Comparison of ENCODE assay signal across 15 cellular contexts in the genomic region with DNA sequence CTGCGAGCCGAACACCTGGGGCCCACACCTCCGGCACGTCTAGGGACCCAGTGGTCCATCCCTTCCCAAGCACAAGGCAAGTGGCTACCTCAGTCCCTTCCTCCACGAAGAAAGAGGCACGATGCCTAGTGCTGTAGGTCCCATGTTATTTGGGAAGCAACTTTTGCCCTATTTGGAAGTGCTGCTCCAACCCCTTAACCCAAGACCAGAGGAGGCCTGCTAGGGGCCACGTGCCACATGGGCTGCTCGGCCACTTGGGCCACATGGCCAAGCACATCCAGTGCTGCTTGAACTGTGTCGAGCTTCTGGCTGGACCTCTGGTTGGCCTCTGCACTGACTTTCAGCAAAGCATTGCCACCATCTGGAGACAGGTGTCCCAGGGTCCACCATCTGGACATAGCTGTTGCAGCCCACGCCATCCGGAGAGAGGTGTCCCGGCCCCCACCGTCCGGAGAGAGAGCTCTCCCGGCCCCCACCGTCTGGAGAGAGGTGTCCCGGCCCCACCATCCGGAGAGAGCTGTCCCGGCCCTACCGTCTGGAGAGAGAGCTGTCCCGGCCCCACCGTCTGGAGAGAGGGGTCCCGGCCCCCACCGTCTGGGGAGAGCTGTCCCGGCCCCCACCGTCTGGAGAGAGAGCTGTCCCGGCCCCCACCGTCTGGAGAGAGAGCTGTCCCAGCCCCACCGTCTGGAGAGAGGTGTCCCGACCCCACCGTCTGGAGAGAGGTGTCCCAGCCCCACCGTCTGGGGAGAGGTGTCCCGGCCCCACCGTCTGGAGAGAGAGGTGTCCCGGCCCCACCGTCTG. TPM values are rescaled to one million over a fixed set of nuclear protein-coding genes. Genes with fewer than 3 reads are reported as not detected.
"Had no signal": no experiment of that assay in that cellular context is flagged by ENCODE, and none has a peak within 500 bp of the region (broad histone marks: within the 10 kb centered on the region; RNA-seq: fewer than 3 reads in every experiment).

No MANE protein-coding gene starts in this region.

- H3K4me1 Mint-ChIP-seq: endodermal cell had no signal

- H3K4me1 ChIP-seq: psoas muscle, right lobe of liver had no signal

- H3K27ac ChIP-seq: brain microvascular endothelial cell, psoas muscle, right lobe of liver had no signal

- H3K36me3 ChIP-seq: brain microvascular endothelial cell, right lobe of liver had no signal

- H3K4me3 ChIP-seq: lung, psoas muscle, right lobe of liver had no signal

- DNase-seq: activated CD4-positive, alpha-beta memory T cell treated with anti-CD3 and anti-CD28 coated beads for 36 hours; activated CD4-positive, alpha-beta T cell treated with anti-CD3 and anti-CD28 coated beads for 1 hour; activated naive CD4-positive, alpha-beta T cell treated with anti-CD3 and anti-CD28 coated beads, Interleukin-2, amount 50 U/mL, for 16 hours; brain microvascular endothelial cell; endodermal cell; hippocampal formation; naive thymus-derived CD4-positive, alpha-beta T cell; psoas muscle; stimulated activated CD4-positive, alpha-beta T cell treated with anti-CD3 and anti-CD28 coated beads, Interleukin-12 subunit alpha, Interleukin-12 subunit beta, amount 100 ng/mL, for 4 hours; stimulated activated naive CD4-positive, alpha-beta T cell; trophoblast cell had no signal

- H3K27ac Mint-ChIP-seq: activated CD4-positive, alpha-beta memory T cell treated with anti-CD3 and anti-CD28 coated beads for 36 hours; endodermal cell; T-helper 2 cell treated with Interferon-gamma antibody and Interleukin-4, amounts not matched to agents 5 μg/mL and 100 μg/mL, for 36 hours had no signal

- H3K9me3 ChIP-seq: psoas muscle, right lobe of liver had no signal

- H3K4me3 Mint-ChIP-seq: activated CD4-positive, alpha-beta memory T cell treated with anti-CD3 and anti-CD28 coated beads for 36 hours; endodermal cell; naive thymus-derived CD4-positive, alpha-beta T cell; T-helper 2 cell treated with Interferon-gamma antibody and Interleukin-4, amounts not matched to agents 5 μg/mL and 100 μg/mL, for 36 hours had no signal

- H3K36me3 Mint-ChIP-seq: activated CD4-positive, alpha-beta memory T cell treated with anti-CD3 and anti-CD28 coated beads for 36 hours had no signal

RNA-seq across cellular contexts. Expression of a gene that starts 31.2 kb away (rescaled TPM):
- total RNA-seq: mononuclear cell; naive thymus-derived CD4-positive, alpha-beta T cell had no signal
- polyA plus RNA-seq: naive thymus-derived CD4-positive, alpha-beta T cell had no signal
